In the genomic region with DNA sequence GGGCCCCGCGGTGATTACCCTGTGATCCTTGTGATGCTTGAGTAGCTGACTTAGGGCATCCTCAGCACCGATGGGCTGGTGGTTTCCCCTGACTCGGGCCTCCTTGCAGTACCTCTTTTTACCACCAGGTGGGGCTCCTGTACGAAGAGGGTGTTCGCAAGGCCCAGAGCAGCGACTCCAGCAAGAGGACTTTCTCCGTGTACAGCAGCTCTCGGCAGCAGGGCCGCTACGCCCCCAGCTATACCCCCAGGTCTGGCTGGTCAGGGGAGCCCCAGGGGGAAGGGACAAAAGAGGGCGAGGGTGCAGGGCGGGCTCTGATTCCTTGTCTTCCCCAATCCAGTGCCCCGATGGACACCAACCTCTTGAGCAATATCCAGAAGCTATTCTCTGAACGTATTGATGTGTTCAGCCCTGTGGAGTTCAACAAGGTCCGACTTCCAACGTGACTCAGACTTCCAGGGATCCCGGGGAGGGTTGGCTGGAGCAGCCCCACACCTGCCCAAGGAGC, we compare ENCODE assay signal across 8 cellular contexts. TPM values are rescaled to one million over a fixed set of nuclear protein-coding genes. Genes with fewer than 3 reads are reported as not detected.
A peak's percentile ranks its signal among the peaks of the same experiment; 100 is the strongest.
DNase-seq lines count a peak whose midpoint lies in the region; ATAC-seq and TF ChIP-seq lines count a peak whose summit lies in the region.

No MANE protein-coding gene starts in this region.

- TF ChIP-seq EP300 in esophagus muscularis mucosa (IDR thresholded peaks at IDR 0.05), result no peak

- H3K4me2 ChIP-seq in Loucy (ENCODE audit: low read depth, low read length, poor library complexity, severe bottlenecking), result no peak overlapping the region

- H3K4me1 Mint-ChIP-seq in activated T-cell treated with anti-CD3 and anti-CD28 coated beads, Interleukin-2, amount 50 U/mL, for 4 hours (ENCODE audit: low read depth), result peaks cover 41% of the 10 kb centered on the region
- peaks cover 26 to 35% of the 10 kb centered on the region in 2 donors for H3K4me1 Mint-ChIP-seq in natural killer cell treated with Interleukin-12 subunit alpha and Interleukin-12 subunit beta and Interleukin-15 and Interleukin-18, amount 100 ng/mL, for 72 hours (ENCODE audit: low read depth in 2 of 2)

- H3K9me3 Mint-ChIP-seq in activated T-cell treated with anti-CD3 and anti-CD28 coated beads, Interleukin-2, amount 50 U/mL, for 4 hours, result no peaks in the 10 kb centered on the region
- H3K9me3 Mint-ChIP-seq in natural killer cell treated with Interleukin-12 subunit alpha and Interleukin-12 subunit beta and Interleukin-15 and Interleukin-18, amount 100 ng/mL, for 72 hours, result no peaks in the 10 kb centered on the region

- peaks cover 5% of the 10 kb centered on the region; the same call in 1 of the 2 replicates for H3F3A ChIP-seq in Loucy (ENCODE audit: low read depth)

- peak; percentile 47 to 59 for ATAC-seq in activated T-cell treated with anti-CD3 and anti-CD28 coated beads, Interleukin-2, amount 50 U/mL, for 4 hours
- peak; percentile 59 to 69 for ATAC-seq in natural killer cell treated with Interleukin-12 subunit alpha and Interleukin-12 subunit beta and Interleukin-15 and Interleukin-18, amount 100 ng/mL, for 72 hours
- no peak for ATAC-seq in HG02852 (IDR thresholded peaks at IDR 0.05; ENCODE audit: unreplicated experiment)

- H3K9me3 ChIP-seq in Loucy (ENCODE audit: insufficient read depth, low read depth, low read length), result no peaks in the 10 kb centered on the region
- H3K9me3 ChIP-seq in esophagus muscularis mucosa, result no peaks in the 10 kb centered on the region

- peak overlapping the region; percentile 77 to 87 (median 84) for H3K27ac ChIP-seq in esophagus muscularis mucosa (replicated peaks in 1 of 4)

- H3K36me3 ChIP-seq in Loucy (ENCODE audit: insufficient read depth, low read length) (peaks cover 13% of the 10 kb centered on the region; the same call in 1 of the 2 replicates), esophagus muscularis mucosa (peaks cover 23 to 52% (median 40%) of the 10 kb centered on the region in 4 donors)

- H3K27me3 Mint-ChIP-seq in activated T-cell treated with anti-CD3 and anti-CD28 coated beads, Interleukin-2, amount 50 U/mL, for 4 hours (ENCODE audit: low read depth), result no peaks in the 10 kb centered on the region
- H3K27me3 Mint-ChIP-seq in natural killer cell treated with Interleukin-12 subunit alpha and Interleukin-12 subunit beta and Interleukin-15 and Interleukin-18, amount 100 ng/mL, for 72 hours, result no peaks in the 10 kb centered on the region

- H2AFZ ChIP-seq in Loucy (ENCODE audit: low read length), result no peak overlapping the region

- H3K4me1 ChIP-seq in Loucy (ENCODE audit: insufficient read depth, low read length, poor library complexity, severe bottlenecking) (peaks cover 18% of the 10 kb centered on the region), esophagus muscularis mucosa (peaks cover 37 to 43% (median 38%) of the 10 kb centered on the region in 4 donors)

- peaks cover 6% of the 10 kb centered on the region for H4K20me1 ChIP-seq in Loucy (ENCODE audit: insufficient read depth, low read length, poor library complexity, severe bottlenecking)

- DNase-seq in GF-D8 (lab: John Stamatoyannopoulos, UW) (peak; percentile 36), RKO (ENCODE audit: low spot score) (peak; percentile 88), esophagus muscularis mucosa (ENCODE audit: extremely low spot score) (peak; percentile 98)
- DNase-seq in activated T-cell treated with anti-CD3 and anti-CD28 coated beads, Interleukin-2, amount 50 U/mL, for 4 hours, result peak; percentile 98
- peak; percentile 89 for DNase-seq in natural killer cell treated with Interleukin-12 subunit alpha and Interleukin-12 subunit beta and Interleukin-15 and Interleukin-18, amount 100 ng/mL, for 72 hours (ENCODE audit: low spot score)
- peak; percentile 78 to 96 (median 92) for DNase-seq in stimulated activated naive CD4-positive, alpha-beta T cell (lab: John Stamatoyannopoulos, UW)

- TF ChIP-seq CTCF in Loucy (conservative IDR thresholded peaks at IDR 0.05; ENCODE audit: low read length) (peak; percentile 89), esophagus muscularis mucosa (IDR thresholded peaks at IDR 0.05) (peak in 2 of 3 experiments; percentile 99 to 100)

- H3K36me3 Mint-ChIP-seq in activated T-cell treated with anti-CD3 and anti-CD28 coated beads, Interleukin-2, amount 50 U/mL, for 4 hours (ENCODE audit: insufficient read depth), result peaks cover 13% of the 10 kb centered on the region
- H3K36me3 Mint-ChIP-seq in natural killer cell treated with Interleukin-12 subunit alpha and Interleukin-12 subunit beta and Interleukin-15 and Interleukin-18, amount 100 ng/mL, for 72 hours, result no peaks in the 10 kb centered on the region

- H3K79me2 ChIP-seq in Loucy (ENCODE audit: insufficient read depth, low read length), result peaks cover 5% of the 10 kb centered on the region; the same call in 1 of the 2 replicates

- intact Hi-C loops in esophagus muscularis mucosa (cut with DNase I), result loop anchor here (5.0 kb wide), 1 partner anchor 98 kb away; a partner anchor contains a TSS

- H3K27ac Mint-ChIP-seq in natural killer cell treated with Interleukin-12 subunit alpha and Interleukin-12 subunit beta and Interleukin-15 and Interleukin-18, amount 100 ng/mL, for 72 hours, result no peak overlapping the region

- TF ChIP-seq POLR2A in esophagus muscularis mucosa (IDR thresholded peaks at IDR 0.05; ENCODE audit: low read depth), result no peak

- H3K27me3 ChIP-seq in Loucy (ENCODE audit: insufficient read depth, low read length, poor library complexity, severe bottlenecking) (no peaks in the 10 kb centered on the region), esophagus muscularis mucosa (no peaks in the 10 kb centered on the region)

- no peaks in the 10 kb centered on the region for H3K9me2 ChIP-seq in Loucy (replicated peaks; ENCODE audit: low read depth, low read length)

- WGBS in esophagus muscularis mucosa, result 0% methylated on average over 4 of the region's 18 CpGs

- H3K4me3 Mint-ChIP-seq in activated T-cell treated with anti-CD3 and anti-CD28 coated beads, Interleukin-2, amount 50 U/mL, for 4 hours, result no peak overlapping the region
- no peak overlapping the region for H3K4me3 Mint-ChIP-seq in natural killer cell treated with Interleukin-12 subunit alpha and Interleukin-12 subunit beta and Interleukin-15 and Interleukin-18, amount 100 ng/mL, for 72 hours

- no peak overlapping the region for H3K9ac ChIP-seq in Loucy (ENCODE audit: low read depth, low read length, poor library complexity, severe bottlenecking)

- no peak overlapping the region for H3K4me3 ChIP-seq in Loucy (ENCODE audit: low read length, poor library complexity, severe bottlenecking)
- peak overlapping the region in 1 of 4 donors; percentile 19 for H3K4me3 ChIP-seq in esophagus muscularis mucosa

RNA-seq across cellular contexts. Expression of a gene that starts 1.3 kb away (rescaled TPM):
- total RNA-seq in activated T-cell treated with anti-CD3 and anti-CD28 coated beads, Interleukin-2, amount 50 U/mL, for 4 hours, result 10 to 100 TPM; 18.4 to 19.4 (median 18.7) TPM
- total RNA-seq in esophagus muscularis mucosa, result 10 to 100 TPM in 3 of 4 donors, 1 to 10 TPM in 1; 8.8 to 17.2 (median 12.1) TPM
- 10 to 100 TPM; 18.6 to 30.7 TPM for total RNA-seq in natural killer cell treated with Interleukin-12 subunit alpha and Interleukin-12 subunit beta and Interleukin-15 and Interleukin-18, amount 100 ng/mL, for 72 hours

RNA-seq across cellular contexts. Expression of a gene that starts 7.1 kb away (rescaled TPM):
- 10 to 100 TPM; 25.9 to 28.1 (median 26.2) TPM for total RNA-seq in activated T-cell treated with anti-CD3 and anti-CD28 coated beads, Interleukin-2, amount 50 U/mL, for 4 hours
- total RNA-seq in esophagus muscularis mucosa, result 10 to 100 TPM in 3 of 4 donors, 1 to 10 TPM in 1; 7.5 to 24.4 (median 18.0) TPM
- total RNA-seq in natural killer cell treated with Interleukin-12 subunit alpha and Interleukin-12 subunit beta and Interleukin-15 and Interleukin-18, amount 100 ng/mL, for 72 hours, result 10 to 100 TPM in 1 of 2 donors, 1 to 10 TPM in 1; 9.8 to 23.7 TPM

RNA-seq across cellular contexts. Expression of a gene that starts 11.5 kb away (rescaled TPM):
- 1,000 to 10,000 TPM; 1,673 to 1,831 (median 1,724) TPM for total RNA-seq in activated T-cell treated with anti-CD3 and anti-CD28 coated beads, Interleukin-2, amount 50 U/mL, for 4 hours
- 1,000 to 10,000 TPM in 1 of 4 donors, 100 to 1,000 TPM in 3; 465 to 1,081 (median 716) TPM for total RNA-seq in esophagus muscularis mucosa
- 100 to 1,000 TPM; 681 to 986 TPM for total RNA-seq in natural killer cell treated with Interleukin-12 subunit alpha and Interleukin-12 subunit beta and Interleukin-15 and Interleukin-18, amount 100 ng/mL, for 72 hours

RNA-seq across cellular contexts. Expression of a gene that starts 11.7 kb away (rescaled TPM):
- 100 to 1,000 TPM; 102 to 110 (median 104) TPM for total RNA-seq in activated T-cell treated with anti-CD3 and anti-CD28 coated beads, Interleukin-2, amount 50 U/mL, for 4 hours
- 100 to 1,000 TPM in 2 of 4 donors, 10 to 100 TPM in 2; 76.2 to 113 (median 91.5) TPM for total RNA-seq in esophagus muscularis mucosa
- total RNA-seq in natural killer cell treated with Interleukin-12 subunit alpha and Interleukin-12 subunit beta and Interleukin-15 and Interleukin-18, amount 100 ng/mL, for 72 hours, result 10 to 100 TPM; 77.8 to 80.4 TPM

RNA-seq across cellular contexts. Expression of a gene that starts 14.4 kb away (rescaled TPM):
- 100 to 1,000 TPM; 161 to 165 (median 161) TPM for total RNA-seq in activated T-cell treated with anti-CD3 and anti-CD28 coated beads, Interleukin-2, amount 50 U/mL, for 4 hours
- total RNA-seq in esophagus muscularis mucosa, result 100 to 1,000 TPM; 185 to 414 (median 237) TPM
- total RNA-seq in natural killer cell treated with Interleukin-12 subunit alpha and Interleukin-12 subunit beta and Interleukin-15 and Interleukin-18, amount 100 ng/mL, for 72 hours, result 100 to 1,000 TPM; 132 to 149 TPM

Comparison
In these comparisons a context has a peak if more than half of its experiments do, and no peak if none do; other contexts are left out.
1. DNase-seq: peak in every context shown above with its lines; median percentile 98 in activated T-cell treated with anti-CD3 and anti-CD28 coated beads, Interleukin-2, amount 50 U/mL, for 4 hours; 98 in esophagus muscularis mucosa; 92 in stimulated activated naive CD4-positive, alpha-beta T cell; 89 in natural killer cell treated with Interleukin-12 subunit alpha and Interleukin-12 subunit beta and Interleukin-15 and Interleukin-18, amount 100 ng/mL, for 72 hours; 88 in RKO; 36 in GF-D8.